17 cellular contexts compared by ENCODE assay signal in the genomic region with DNA sequence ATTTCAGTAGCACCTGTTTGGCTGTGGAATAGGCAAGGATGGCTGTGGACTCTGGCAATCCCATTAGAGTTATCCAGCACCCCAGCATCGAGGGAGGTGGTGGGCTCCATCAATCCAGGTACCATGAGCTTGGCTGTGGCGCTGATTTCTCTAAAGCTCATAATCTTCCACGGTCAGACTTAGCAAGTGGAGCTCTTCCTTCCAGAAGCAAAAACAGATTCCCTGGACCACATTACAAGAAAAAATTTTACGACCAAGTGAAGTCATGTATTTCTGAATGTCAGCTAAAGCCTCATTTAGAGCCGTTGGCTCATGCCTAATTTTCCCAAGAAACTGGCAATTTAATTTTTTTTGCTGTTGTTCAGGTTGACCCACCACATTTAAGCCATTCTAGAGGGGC.
"Had no signal": no experiment of that assay in that cellular context is flagged by ENCODE, and none has a peak within 500 bp of the region (broad histone marks: within the 10 kb centered on the region; RNA-seq: fewer than 3 reads in every experiment).

No MANE protein-coding gene starts in this region.

- H3K27me3 Mint-ChIP-seq: activated CD4-positive, alpha-beta memory T cell treated with anti-CD3 and anti-CD28 coated beads for 36 hours; activated naive CD4-positive, alpha-beta T cell treated with anti-CD3 and anti-CD28 coated beads, Interleukin-2, amount 10 ng/mL, durations not matched to agents 7 days and 5 days; dendritic cell treated with granulocyte-macrophage colony-stimulating factor and Interleukin-4, amounts not matched to agents 40 ng/mL and 50 ng/mL, for 4 days had no signal

- H3K9me3 Mint-ChIP-seq: activated CD4-positive, alpha-beta memory T cell treated with anti-CD3 and anti-CD28 coated beads for 36 hours; activated naive CD4-positive, alpha-beta T cell treated with anti-CD3 and anti-CD28 coated beads, Interleukin-2, amount 10 ng/mL, durations not matched to agents 7 days and 5 days; dendritic cell treated with granulocyte-macrophage colony-stimulating factor and Interleukin-4, amounts not matched to agents 40 ng/mL and 50 ng/mL, for 4 days; neural crest cell had no signal

- H3K4me3 ChIP-seq: adrenal gland, hepatocyte, upper lobe of right lung had no signal

- DNase-seq: activated CD4-positive, alpha-beta memory T cell treated with anti-CD3 and anti-CD28 coated beads for 36 hours; activated CD4-positive, CD25-positive, alpha-beta regulatory T cell treated with anti-CD3 and anti-CD28 coated beads, Interleukin-2, amount 50 U/mL, for 72 hours; activated naive CD4-positive, alpha-beta T cell treated with anti-CD3 and anti-CD28 coated beads, Interleukin-2, amount 10 ng/mL, durations not matched to agents 7 days and 5 days; activated T-cell treated with anti-CD3 and anti-CD28 coated beads, Interleukin-2, amount 50 U/mL, for 1 hour; adrenal gland; effector CD8-positive, alpha-beta T cell; foreskin keratinocyte; left cardiac atrium; mesenchymal stem cell; retina; stimulated activated naive CD4-positive, alpha-beta T cell; T-helper 2 cell; upper lobe of right lung had no signal

- H3K36me3 Mint-ChIP-seq: activated CD4-positive, alpha-beta memory T cell treated with anti-CD3 and anti-CD28 coated beads for 36 hours had no signal

- H3K9me3 ChIP-seq: adrenal gland, upper lobe of right lung had no signal

- H3K27ac Mint-ChIP-seq: activated CD4-positive, alpha-beta memory T cell treated with anti-CD3 and anti-CD28 coated beads for 36 hours; activated naive CD4-positive, alpha-beta T cell treated with anti-CD3 and anti-CD28 coated beads, Interleukin-2, amount 10 ng/mL, durations not matched to agents 7 days and 5 days; dendritic cell treated with granulocyte-macrophage colony-stimulating factor and Interleukin-4, amounts not matched to agents 40 ng/mL and 50 ng/mL, for 4 days had no signal

- H3K27ac ChIP-seq: adrenal gland, foreskin keratinocyte, hepatocyte, upper lobe of right lung, VCaP had no signal

- H3K4me3 Mint-ChIP-seq: activated CD4-positive, alpha-beta memory T cell treated with anti-CD3 and anti-CD28 coated beads for 36 hours; activated naive CD4-positive, alpha-beta T cell treated with anti-CD3 and anti-CD28 coated beads, Interleukin-2, amount 10 ng/mL, durations not matched to agents 7 days and 5 days; dendritic cell treated with granulocyte-macrophage colony-stimulating factor and Interleukin-4, amounts not matched to agents 40 ng/mL and 50 ng/mL, for 4 days; neural crest cell had no signal

- H3K36me3 ChIP-seq: adrenal gland, upper lobe of right lung had no signal

- H3K4me1 ChIP-seq: adrenal gland, foreskin keratinocyte had no signal

- ATAC-seq: foreskin keratinocyte, left cardiac atrium, upper lobe of right lung had no signal
